ENCODE assay signal across 1 cellular context in the genomic region with DNA sequence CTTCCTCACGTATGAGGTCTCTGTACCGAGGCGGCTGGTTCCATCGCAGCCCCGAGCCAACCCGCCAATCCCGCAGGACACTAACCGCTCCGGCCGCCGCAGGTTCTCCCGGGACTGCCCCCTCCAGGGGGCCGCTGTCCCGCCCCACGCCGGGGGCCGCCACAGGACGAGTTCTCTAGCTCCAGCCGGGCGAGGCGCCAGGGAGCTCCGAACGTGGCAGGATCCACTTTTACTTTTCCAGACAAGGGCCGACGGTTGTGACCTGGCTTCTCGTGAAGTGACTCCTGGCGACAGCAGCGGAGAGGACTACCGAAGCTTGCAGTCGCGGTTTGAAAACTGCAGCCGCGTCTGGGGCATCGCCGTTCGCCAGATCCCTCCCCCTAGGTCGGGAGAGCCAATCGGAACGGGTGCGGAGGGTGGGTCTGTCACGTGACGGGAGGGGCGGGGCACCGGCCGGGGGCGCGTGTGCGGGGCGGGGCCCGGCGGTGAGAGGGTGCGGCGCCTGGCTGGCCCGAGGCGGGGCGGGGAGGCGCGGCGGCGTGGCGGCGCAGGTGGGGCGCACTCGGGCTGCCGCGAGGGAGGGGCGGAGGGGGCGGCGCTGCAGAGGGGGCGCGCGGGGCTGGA.
TF ChIP-seq lines count a peak whose summit lies in the region.

A gene (minus strand): TSS at position 331 of the 624 bp plus-strand sequence. CDS start 8,195 bp downstream, outside the sequence.

TF ChIP-seq in HepG2, 621 proteins besides CTCF, POLR2A, EP300 and RAD21 (continued from another document):
- TF ChIP-seq, protein P1, sequence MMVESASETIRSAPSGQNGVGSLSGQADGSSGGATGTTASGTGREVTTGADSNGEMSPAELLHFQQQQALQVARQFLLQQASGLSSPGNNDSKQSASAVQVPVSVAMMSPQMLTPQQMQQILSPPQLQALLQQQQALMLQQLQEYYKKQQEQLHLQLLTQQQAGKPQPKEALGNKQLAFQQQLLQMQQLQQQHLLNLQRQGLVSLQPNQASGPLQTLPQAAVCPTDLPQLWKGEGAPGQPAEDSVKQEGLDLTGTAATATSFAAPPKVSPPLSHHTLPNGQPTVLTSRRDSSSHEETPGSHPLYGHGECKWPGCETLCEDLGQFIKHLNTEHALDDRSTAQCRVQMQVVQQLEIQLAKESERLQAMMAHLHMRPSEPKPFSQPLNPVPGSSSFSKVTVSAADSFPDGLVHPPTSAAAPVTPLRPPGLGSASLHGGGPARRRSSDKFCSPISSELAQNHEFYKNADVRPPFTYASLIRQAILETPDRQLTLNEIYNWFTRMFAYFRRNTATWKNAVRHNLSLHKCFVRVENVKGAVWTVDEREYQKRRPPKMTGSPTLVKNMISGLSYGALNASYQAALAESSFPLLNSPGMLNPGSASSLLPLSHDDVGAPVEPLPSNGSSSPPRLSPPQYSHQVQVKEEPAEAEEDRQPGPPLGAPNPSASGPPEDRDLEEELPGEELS (CRISPR knock-in tag; IDR thresholded peaks at IDR 0.05): no peak
- TF ChIP-seq ZKSCAN1 (IDR thresholded peaks at IDR 0.05; ENCODE audit: low read length) (no peak), CBX5 (CRISPR knock-in tag; IDR thresholded peaks at IDR 0.05; ENCODE audit: borderline replicate concordance) (peak; percentile 57; the same call in 1 of the 2 replicates), SKI (IDR thresholded peaks at IDR 0.05; ENCODE audit: partially characterized antibody) (peak; percentile 69), SUZ12 (IDR thresholded peaks at IDR 0.05; ENCODE audit: low read depth, low read length) (no peak), U2AF1 (optimal IDR thresholded peaks at IDR 0.05; ENCODE audit: low read depth, low read length) (no peak), ZNF20 (CRISPR knock-in tag; IDR thresholded peaks at IDR 0.05) (no peak), ZNF614 (CRISPR knock-in tag; IDR thresholded peaks at IDR 0.05; ENCODE audit: borderline replicate concordance) (0 out of 2 replicates have a peak, but pooled peaks have one; percentile 30), ZSCAN20 (CRISPR knock-in tag; IDR thresholded peaks at IDR 0.05; ENCODE audit: borderline replicate concordance) (peak; percentile 80; the same call in 1 of the 2 replicates), ZKSCAN8 (CRISPR knock-in tag; IDR thresholded peaks at IDR 0.05; ENCODE audit: borderline replicate concordance) (0 out of 2 replicates have a peak, but pooled peaks have one; percentile 9), ISX (CRISPR knock-in tag; conservative IDR thresholded peaks at IDR 0.05) (no peak), CC2D1A (CRISPR knock-in tag; IDR thresholded peaks at IDR 0.05) (no peak)
- TF ChIP-seq, protein P2, sequence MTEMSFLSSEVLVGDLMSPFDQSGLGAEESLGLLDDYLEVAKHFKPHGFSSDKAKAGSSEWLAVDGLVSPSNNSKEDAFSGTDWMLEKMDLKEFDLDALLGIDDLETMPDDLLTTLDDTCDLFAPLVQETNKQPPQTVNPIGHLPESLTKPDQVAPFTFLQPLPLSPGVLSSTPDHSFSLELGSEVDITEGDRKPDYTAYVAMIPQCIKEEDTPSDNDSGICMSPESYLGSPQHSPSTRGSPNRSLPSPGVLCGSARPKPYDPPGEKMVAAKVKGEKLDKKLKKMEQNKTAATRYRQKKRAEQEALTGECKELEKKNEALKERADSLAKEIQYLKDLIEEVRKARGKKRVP (CRISPR knock-in tag; IDR thresholded peaks at IDR 0.05): peak in 1 of 2 experiments; percentile 40; a peak in 1 of 4 replicates
- TF ChIP-seq, protein P3, sequence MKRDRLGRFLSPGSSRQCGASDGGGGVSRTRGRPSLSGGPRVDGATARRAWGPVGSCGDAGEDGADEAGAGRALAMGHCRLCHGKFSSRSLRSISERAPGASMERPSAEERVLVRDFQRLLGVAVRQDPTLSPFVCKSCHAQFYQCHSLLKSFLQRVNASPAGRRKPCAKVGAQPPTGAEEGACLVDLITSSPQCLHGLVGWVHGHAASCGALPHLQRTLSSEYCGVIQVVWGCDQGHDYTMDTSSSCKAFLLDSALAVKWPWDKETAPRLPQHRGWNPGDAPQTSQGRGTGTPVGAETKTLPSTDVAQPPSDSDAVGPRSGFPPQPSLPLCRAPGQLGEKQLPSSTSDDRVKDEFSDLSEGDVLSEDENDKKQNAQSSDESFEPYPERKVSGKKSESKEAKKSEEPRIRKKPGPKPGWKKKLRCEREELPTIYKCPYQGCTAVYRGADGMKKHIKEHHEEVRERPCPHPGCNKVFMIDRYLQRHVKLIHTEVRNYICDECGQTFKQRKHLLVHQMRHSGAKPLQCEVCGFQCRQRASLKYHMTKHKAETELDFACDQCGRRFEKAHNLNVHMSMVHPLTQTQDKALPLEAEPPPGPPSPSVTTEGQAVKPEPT (CRISPR knock-in tag; IDR thresholded peaks at IDR 0.05; ENCODE audit: low read depth): peak; percentile 78; the same call in 1 of the 2 replicates
- TF ChIP-seq, protein P4, sequence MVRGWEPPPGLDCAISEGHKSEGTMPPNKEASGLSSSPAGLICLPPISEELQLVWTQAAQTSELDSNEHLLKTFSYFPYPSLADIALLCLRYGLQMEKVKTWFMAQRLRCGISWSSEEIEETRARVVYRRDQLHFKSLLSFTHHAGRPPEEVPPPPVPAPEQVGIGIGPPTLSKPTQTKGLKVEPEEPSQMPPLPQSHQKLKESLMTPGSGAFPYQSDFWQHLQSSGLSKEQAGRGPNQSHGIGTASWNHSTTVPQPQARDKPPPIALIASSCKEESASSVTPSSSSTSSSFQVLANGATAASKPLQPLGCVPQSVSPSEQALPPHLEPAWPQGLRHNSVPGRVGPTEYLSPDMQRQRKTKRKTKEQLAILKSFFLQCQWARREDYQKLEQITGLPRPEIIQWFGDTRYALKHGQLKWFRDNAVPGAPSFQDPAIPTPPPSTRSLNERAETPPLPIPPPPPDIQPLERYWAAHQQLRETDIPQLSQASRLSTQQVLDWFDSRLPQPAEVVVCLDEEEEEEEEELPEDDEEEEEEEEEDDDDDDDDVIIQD (CRISPR knock-in tag; IDR thresholded peaks at IDR 0.05; ENCODE audit: low read depth): peak; percentile 12; the same call in 1 of the 2 replicates
- TF ChIP-seq, protein P5, sequence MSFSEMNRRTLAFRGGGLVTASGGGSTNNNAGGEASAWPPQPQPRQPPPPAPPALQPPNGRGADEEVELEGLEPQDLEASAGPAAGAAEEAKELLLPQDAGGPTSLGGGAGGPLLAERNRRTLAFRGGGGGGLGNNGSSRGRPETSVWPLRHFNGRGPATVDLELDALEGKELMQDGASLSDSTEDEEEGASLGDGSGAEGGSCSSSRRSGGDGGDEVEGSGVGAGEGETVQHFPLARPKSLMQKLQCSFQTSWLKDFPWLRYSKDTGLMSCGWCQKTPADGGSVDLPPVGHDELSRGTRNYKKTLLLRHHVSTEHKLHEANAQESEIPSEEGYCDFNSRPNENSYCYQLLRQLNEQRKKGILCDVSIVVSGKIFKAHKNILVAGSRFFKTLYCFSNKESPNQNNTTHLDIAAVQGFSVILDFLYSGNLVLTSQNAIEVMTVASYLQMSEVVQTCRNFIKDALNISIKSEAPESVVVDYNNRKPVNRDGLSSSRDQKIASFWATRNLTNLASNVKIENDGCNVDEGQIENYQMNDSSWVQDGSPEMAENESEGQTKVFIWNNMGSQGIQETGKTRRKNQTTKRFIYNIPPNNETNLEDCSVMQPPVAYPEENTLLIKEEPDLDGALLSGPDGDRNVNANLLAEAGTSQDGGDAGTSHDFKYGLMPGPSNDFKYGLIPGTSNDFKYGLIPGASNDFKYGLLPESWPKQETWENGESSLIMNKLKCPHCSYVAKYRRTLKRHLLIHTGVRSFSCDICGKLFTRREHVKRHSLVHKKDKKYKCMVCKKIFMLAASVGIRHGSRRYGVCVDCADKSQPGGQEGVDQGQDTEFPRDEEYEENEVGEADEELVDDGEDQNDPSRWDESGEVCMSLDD (CRISPR knock-in tag; IDR thresholded peaks at IDR 0.05; ENCODE audit: borderline replicate concordance): no peak
- TF ChIP-seq, protein P6, sequence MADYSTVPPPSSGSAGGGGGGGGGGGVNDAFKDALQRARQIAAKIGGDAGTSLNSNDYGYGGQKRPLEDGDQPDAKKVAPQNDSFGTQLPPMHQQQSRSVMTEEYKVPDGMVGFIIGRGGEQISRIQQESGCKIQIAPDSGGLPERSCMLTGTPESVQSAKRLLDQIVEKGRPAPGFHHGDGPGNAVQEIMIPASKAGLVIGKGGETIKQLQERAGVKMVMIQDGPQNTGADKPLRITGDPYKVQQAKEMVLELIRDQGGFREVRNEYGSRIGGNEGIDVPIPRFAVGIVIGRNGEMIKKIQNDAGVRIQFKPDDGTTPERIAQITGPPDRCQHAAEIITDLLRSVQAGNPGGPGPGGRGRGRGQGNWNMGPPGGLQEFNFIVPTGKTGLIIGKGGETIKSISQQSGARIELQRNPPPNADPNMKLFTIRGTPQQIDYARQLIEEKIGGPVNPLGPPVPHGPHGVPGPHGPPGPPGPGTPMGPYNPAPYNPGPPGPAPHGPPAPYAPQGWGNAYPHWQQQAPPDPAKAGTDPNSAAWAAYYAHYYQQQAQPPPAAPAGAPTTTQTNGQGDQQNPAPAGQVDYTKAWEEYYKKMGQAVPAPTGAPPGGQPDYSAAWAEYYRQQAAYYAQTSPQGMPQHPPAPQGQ (CRISPR knock-in tag; IDR thresholded peaks at IDR 0.05; ENCODE audit: borderline replicate concordance): no peak
- TF ChIP-seq, protein P7, sequence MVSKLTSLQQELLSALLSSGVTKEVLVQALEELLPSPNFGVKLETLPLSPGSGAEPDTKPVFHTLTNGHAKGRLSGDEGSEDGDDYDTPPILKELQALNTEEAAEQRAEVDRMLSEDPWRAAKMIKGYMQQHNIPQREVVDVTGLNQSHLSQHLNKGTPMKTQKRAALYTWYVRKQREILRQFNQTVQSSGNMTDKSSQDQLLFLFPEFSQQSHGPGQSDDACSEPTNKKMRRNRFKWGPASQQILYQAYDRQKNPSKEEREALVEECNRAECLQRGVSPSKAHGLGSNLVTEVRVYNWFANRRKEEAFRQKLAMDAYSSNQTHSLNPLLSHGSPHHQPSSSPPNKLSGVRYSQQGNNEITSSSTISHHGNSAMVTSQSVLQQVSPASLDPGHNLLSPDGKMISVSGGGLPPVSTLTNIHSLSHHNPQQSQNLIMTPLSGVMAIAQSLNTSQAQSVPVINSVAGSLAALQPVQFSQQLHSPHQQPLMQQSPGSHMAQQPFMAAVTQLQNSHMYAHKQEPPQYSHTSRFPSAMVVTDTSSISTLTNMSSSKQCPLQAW (CRISPR knock-in tag; IDR thresholded peaks at IDR 0.05): peak; percentile 64; the same call in 1 of the 2 replicates
- TF ChIP-seq, protein P8, sequence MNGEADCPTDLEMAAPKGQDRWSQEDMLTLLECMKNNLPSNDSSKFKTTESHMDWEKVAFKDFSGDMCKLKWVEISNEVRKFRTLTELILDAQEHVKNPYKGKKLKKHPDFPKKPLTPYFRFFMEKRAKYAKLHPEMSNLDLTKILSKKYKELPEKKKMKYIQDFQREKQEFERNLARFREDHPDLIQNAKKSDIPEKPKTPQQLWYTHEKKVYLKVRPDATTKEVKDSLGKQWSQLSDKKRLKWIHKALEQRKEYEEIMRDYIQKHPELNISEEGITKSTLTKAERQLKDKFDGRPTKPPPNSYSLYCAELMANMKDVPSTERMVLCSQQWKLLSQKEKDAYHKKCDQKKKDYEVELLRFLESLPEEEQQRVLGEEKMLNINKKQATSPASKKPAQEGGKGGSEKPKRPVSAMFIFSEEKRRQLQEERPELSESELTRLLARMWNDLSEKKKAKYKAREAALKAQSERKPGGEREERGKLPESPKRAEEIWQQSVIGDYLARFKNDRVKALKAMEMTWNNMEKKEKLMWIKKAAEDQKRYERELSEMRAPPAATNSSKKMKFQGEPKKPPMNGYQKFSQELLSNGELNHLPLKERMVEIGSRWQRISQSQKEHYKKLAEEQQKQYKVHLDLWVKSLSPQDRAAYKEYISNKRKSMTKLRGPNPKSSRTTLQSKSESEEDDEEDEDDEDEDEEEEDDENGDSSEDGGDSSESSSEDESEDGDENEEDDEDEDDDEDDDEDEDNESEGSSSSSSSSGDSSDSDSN (CRISPR knock-in tag; IDR thresholded peaks at IDR 0.05): peak; percentile 86; the same call in 1 of the 2 replicates
- TF ChIP-seq, protein P9, sequence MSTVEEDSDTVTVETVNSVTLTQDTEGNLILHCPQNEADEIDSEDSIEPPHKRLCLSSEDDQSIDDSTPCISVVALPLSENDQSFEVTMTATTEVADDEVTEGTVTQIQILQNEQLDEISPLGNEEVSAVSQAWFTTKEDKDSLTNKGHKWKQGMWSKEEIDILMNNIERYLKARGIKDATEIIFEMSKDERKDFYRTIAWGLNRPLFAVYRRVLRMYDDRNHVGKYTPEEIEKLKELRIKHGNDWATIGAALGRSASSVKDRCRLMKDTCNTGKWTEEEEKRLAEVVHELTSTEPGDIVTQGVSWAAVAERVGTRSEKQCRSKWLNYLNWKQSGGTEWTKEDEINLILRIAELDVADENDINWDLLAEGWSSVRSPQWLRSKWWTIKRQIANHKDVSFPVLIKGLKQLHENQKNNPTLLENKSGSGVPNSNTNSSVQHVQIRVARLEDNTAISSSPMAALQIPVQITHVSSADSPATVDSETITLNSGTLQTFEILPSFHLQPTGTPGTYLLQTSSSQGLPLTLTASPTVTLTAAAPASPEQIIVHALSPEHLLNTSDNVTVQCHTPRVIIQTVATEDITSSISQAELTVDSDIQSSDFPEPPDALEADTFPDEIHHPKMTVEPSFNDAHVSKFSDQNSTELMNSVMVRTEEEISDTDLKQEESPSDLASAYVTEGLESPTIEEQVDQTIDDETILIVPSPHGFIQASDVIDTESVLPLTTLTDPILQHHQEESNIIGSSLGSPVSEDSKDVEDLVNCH (CRISPR knock-in tag; IDR thresholded peaks at IDR 0.05): no peak
- TF ChIP-seq, protein P10, sequence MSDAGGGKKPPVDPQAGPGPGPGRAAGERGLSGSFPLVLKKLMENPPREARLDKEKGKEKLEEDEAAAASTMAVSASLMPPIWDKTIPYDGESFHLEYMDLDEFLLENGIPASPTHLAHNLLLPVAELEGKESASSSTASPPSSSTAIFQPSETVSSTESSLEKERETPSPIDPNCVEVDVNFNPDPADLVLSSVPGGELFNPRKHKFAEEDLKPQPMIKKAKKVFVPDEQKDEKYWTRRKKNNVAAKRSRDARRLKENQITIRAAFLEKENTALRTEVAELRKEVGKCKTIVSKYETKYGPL (CRISPR knock-in tag; IDR thresholded peaks at IDR 0.05): 0 out of 2 replicates have a peak, but pooled peaks have one; percentile 55
